20 cellular contexts compared by ENCODE assay signal in the genomic region with DNA sequence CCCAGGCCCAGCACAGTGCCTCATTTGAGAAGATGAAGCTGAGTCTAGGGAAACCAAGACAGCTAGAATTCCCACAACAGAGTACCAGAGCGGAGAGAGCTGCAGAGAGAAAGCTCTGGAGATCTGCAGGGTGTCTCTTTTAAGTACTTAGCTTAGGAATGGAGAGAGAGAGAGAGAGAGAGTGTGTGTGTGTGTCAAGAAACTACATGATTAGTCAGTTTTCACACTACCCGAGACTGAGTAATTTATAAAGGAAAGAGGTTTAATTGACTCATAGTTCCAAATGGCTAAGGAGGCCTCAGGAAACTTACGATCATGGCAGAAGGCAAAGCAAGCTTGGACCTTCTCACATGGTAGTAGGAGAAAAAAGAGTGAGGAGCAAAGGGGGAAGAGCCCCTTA.
"Had no signal": no experiment of that assay in that cellular context is flagged by ENCODE, and none has a peak within 500 bp of the region (broad histone marks: within the 10 kb centered on the region; RNA-seq: fewer than 3 reads in every experiment).

No MANE protein-coding gene starts in this region.

- ATAC-seq: left lung, pancreas had no signal

- H3K4me1 ChIP-seq: left lung, pancreas, sigmoid colon, tibial artery had no signal

- H3K27ac ChIP-seq: cardiac muscle cell, left lung, neutrophil, pancreas, sigmoid colon, tibial artery, WERI-Rb-1 had no signal

- H3K27me3 ChIP-seq: cardiac muscle cell, left lung, neutrophil, pancreas, sigmoid colon, tibial artery had no signal

- DNase-seq: activated CD4-positive, alpha-beta T cell treated with anti-CD3 and anti-CD28 coated beads, Interleukin-2, amount 10 ng/mL, durations not matched to agents 24 days and 14 days; activated CD8-positive, alpha-beta memory T cell treated with anti-CD3 and anti-CD28 coated beads for 24 hours; activated CD8-positive, alpha-beta memory T cell treated with anti-CD3 and anti-CD28 coated beads, Interleukin-2, amount 50 U/mL, for 48 hours; activated naive CD4-positive, alpha-beta T cell treated with anti-CD3 and anti-CD28 coated beads, Interleukin-2, amount 10 ng/mL, durations not matched to agents 7 days and 5 days; dermis blood vessel endothelial cell; effector memory CD4-positive, alpha-beta T cell; kidney; left lung; pancreas; sigmoid colon; stimulated activated naive CD4-positive, alpha-beta T cell; substantia nigra; SW 1271; T-helper 2 cell; tibial artery; WERI-Rb-1 had no signal

- H3K9me3 Mint-ChIP-seq: natural killer cell treated with Interleukin-12 subunit alpha and Interleukin-12 subunit beta and Interleukin-15 and Interleukin-18, amount 100 ng/mL, for 72 hours had no signal

- H3K9me3 ChIP-seq: left lung, neutrophil, pancreas, sigmoid colon, tibial artery had no signal

- H3K4me3 Mint-ChIP-seq: activated CD4-positive, alpha-beta T cell treated with anti-CD3 and anti-CD28 coated beads, Interleukin-2, amount 10 ng/mL, durations not matched to agents 24 days and 14 days; activated naive CD4-positive, alpha-beta T cell treated with anti-CD3 and anti-CD28 coated beads, Interleukin-2, amount 10 ng/mL, durations not matched to agents 7 days and 5 days; mesothelial cell of epicardium; natural killer cell treated with Interleukin-12 subunit alpha and Interleukin-12 subunit beta and Interleukin-15 and Interleukin-18, amount 100 ng/mL, for 72 hours had no signal

- H3K4me3 ChIP-seq: cardiac muscle cell, left lung, pancreas, sigmoid colon, tibial artery had no signal

- H3K27me3 Mint-ChIP-seq: activated CD4-positive, alpha-beta T cell treated with anti-CD3 and anti-CD28 coated beads, Interleukin-2, amount 10 ng/mL, durations not matched to agents 24 days and 14 days; activated naive CD4-positive, alpha-beta T cell treated with anti-CD3 and anti-CD28 coated beads, Interleukin-2, amount 10 ng/mL, durations not matched to agents 7 days and 5 days; natural killer cell treated with Interleukin-12 subunit alpha and Interleukin-12 subunit beta and Interleukin-15 and Interleukin-18, amount 100 ng/mL, for 72 hours had no signal

- H3K27ac Mint-ChIP-seq: activated CD4-positive, alpha-beta T cell treated with anti-CD3 and anti-CD28 coated beads, Interleukin-2, amount 10 ng/mL, durations not matched to agents 24 days and 14 days; activated naive CD4-positive, alpha-beta T cell treated with anti-CD3 and anti-CD28 coated beads, Interleukin-2, amount 10 ng/mL, durations not matched to agents 7 days and 5 days; mesothelial cell of epicardium; natural killer cell treated with Interleukin-12 subunit alpha and Interleukin-12 subunit beta and Interleukin-15 and Interleukin-18, amount 100 ng/mL, for 72 hours had no signal

- H3K4me1 Mint-ChIP-seq: activated CD4-positive, alpha-beta T cell treated with anti-CD3 and anti-CD28 coated beads, Interleukin-2, amount 10 ng/mL, durations not matched to agents 24 days and 14 days; activated naive CD4-positive, alpha-beta T cell treated with anti-CD3 and anti-CD28 coated beads, Interleukin-2, amount 10 ng/mL, durations not matched to agents 7 days and 5 days; mesothelial cell of epicardium had no signal

- FAIRE-seq: kidney had no signal
